ENCODE assay signal across 8 cellular contexts in the genomic region with DNA sequence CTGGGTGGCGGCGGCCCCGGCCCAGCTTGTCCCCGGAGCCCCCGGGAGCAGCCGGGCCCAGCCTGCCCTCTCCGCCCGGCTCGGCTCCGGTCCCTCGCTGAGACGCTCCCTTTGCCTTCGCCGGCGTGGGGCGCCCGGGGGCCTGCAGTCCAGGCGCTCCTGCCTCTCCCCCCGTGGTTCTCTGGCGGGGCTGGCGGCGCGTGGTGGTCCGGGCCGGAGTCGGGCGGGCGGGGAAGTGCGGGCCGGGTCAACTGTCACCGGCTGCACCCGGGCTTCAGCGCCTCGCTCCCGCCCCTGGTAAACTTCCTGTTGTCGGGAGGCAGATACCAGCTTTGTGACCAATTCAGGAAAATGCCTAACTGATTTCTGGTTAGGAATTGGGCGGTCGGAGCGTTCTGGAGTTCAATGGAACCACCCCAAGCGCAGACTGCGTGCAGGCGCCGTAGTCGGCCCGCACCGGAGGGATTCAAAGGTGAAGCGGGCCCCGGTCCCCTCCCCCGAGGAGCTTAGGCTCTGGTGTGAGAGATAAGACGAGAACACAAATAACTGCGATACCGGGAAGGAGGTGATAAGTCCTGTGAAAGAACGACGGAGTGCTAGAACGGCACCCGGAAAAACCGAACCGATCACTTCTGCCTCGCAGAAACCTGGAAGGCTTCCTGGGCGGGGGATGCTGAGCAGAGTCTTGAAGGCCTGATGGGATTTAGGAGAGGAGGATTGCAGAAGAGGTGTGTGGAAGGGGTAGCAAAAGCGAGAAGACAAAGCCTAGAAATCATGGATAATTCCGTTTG.
A peak's percentile ranks its signal among the peaks of the same experiment; 100 is the strongest.
DNase-seq lines count a peak whose midpoint lies in the region; ATAC-seq, FAIRE-seq and TF ChIP-seq lines count a peak whose summit lies in the region.

No MANE protein-coding gene starts in this region.

- peak; percentile 57 for ATAC-seq in stimulated activated naive CD8-positive, alpha-beta T cell treated with anti-CD3 and anti-CD28 coated beads, Interleukin-15, amount 100 ng/mL, for 72 hours

- peak overlapping the region; percentile 84 for H3K9ac ChIP-seq in mucosa of stomach (ENCODE audit: low read length)

- H3K9me3 Mint-ChIP-seq in stimulated activated naive CD8-positive, alpha-beta T cell treated with anti-CD3 and anti-CD28 coated beads, Interleukin-15, amount 100 ng/mL, for 72 hours: no peaks in the 10 kb centered on the region

- peak; percentile 42 for DNase-seq in GM10266 (ENCODE audit: extremely low spot score)
- peak; percentile 20 for DNase-seq in HEK293T (ENCODE audit: extremely low spot score)
- DNase-seq in NCI-H526 (lab: John Stamatoyannopoulos, UW): peak; percentile 12 to 42
- DNase-seq in activated T-cell treated with anti-CD3 and anti-CD28 coated beads for 1 hour (ENCODE audit: low read depth): peak; percentile 33
- no peak for DNase-seq in epithelial cell of prostate (ENCODE audit: low read depth, low spot score)
- peak; percentile 47 to 57 for DNase-seq in stimulated activated naive CD8-positive, alpha-beta T cell treated with anti-CD3 and anti-CD28 coated beads, Interleukin-15, amount 100 ng/mL, for 72 hours
- no peak for DNase-seq in GM19239 (ENCODE audit: insufficient read length, low spot score)

- no peak for TF ChIP-seq CTCF in GM10266 (IDR thresholded peaks at IDR 0.05; ENCODE audit: control insufficient read depth, insufficient read depth, low read depth, missing control alignments)

- H3K4me3 Mint-ChIP-seq in stimulated activated naive CD8-positive, alpha-beta T cell treated with anti-CD3 and anti-CD28 coated beads, Interleukin-15, amount 100 ng/mL, for 72 hours: peak overlapping the region; percentile 96 to 99

- peaks cover 52% of the 10 kb centered on the region for H3K4me1 Mint-ChIP-seq in stimulated activated naive CD8-positive, alpha-beta T cell treated with anti-CD3 and anti-CD28 coated beads, Interleukin-15, amount 100 ng/mL, for 72 hours

- peak overlapping the region; percentile 94 for H3K27ac ChIP-seq in epithelial cell of prostate

- peak overlapping the region; percentile 58 for H3K4me3 ChIP-seq in mucosa of stomach (ENCODE audit: low read length)

- no peaks in the 10 kb centered on the region for H3K36me3 ChIP-seq in mucosa of stomach (ENCODE audit: control insufficient read depth, insufficient read depth, low read length)

- CTCF ChIA-PET in HEK293T (lab: Yijun Ruan, JAX): interaction anchor here (0.6 to 1.2 kb wide), 4 partner anchors 38 to 96 kb away, joined by 3 to 6 read pairs (median 3); no protein-coding TSS in a partner anchor

- H3K9me3 ChIP-seq in mucosa of stomach (ENCODE audit: control insufficient read depth, low read length): no peaks in the 10 kb centered on the region

- H3K27me3 Mint-ChIP-seq in stimulated activated naive CD8-positive, alpha-beta T cell treated with anti-CD3 and anti-CD28 coated beads, Interleukin-15, amount 100 ng/mL, for 72 hours: no peaks in the 10 kb centered on the region

- peak overlapping the region; percentile 91 to 95 for H3K27ac Mint-ChIP-seq in stimulated activated naive CD8-positive, alpha-beta T cell treated with anti-CD3 and anti-CD28 coated beads, Interleukin-15, amount 100 ng/mL, for 72 hours

- peaks cover 25% of the 10 kb centered on the region for H3K4me1 ChIP-seq in mucosa of stomach (ENCODE audit: control insufficient read depth, insufficient read depth, low read length)

- H3K27me3 ChIP-seq in mucosa of stomach (ENCODE audit: control insufficient read depth, insufficient read depth, low read length): no peaks in the 10 kb centered on the region

- FAIRE-seq in GM19239 (lab: Jason Lieb, UNC): no peak

- POLR2A ChIA-PET in HEK293T (lab: Yijun Ruan, JAX): interaction anchor here (0.8 to 1.3 kb wide), 4 partner anchors 9 to 85 kb away, joined by 3 to 5 read pairs (median 3); no protein-coding TSS in a partner anchor

TF ChIP-seq in HEK293T, 16 proteins besides CTCF, POLR2A, EP300 and RAD21:
- TF ChIP-seq ELF4 (IDR thresholded peaks at IDR 0.05) (no peak), BHLHE40 (IDR thresholded peaks at IDR 0.05; ENCODE audit: borderline replicate concordance) (no peak), CTBP1 (IDR thresholded peaks at IDR 0.05; ENCODE audit: borderline replicate concordance) (no peak)
- TF ChIP-seq, protein P1, sequence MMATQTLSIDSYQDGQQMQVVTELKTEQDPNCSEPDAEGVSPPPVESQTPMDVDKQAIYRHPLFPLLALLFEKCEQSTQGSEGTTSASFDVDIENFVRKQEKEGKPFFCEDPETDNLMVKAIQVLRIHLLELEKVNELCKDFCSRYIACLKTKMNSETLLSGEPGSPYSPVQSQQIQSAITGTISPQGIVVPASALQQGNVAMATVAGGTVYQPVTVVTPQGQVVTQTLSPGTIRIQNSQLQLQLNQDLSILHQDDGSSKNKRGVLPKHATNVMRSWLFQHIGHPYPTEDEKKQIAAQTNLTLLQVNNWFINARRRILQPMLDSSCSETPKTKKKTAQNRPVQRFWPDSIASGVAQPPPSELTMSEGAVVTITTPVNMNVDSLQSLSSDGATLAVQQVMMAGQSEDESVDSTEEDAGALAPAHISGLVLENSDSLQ (IDR thresholded peaks at IDR 0.05): no peak

Comparison
In these comparisons a context has a peak if more than half of its experiments do, and no peak if none do; other contexts are left out.
1. DNase-seq: peak in GM10266 (single experiment), HEK293T (single experiment), NCI-H526 (2 of 2), activated T-cell treated with anti-CD3 and anti-CD28 coated beads for 1 hour (single experiment) and stimulated activated naive CD8-positive, alpha-beta T cell treated with anti-CD3 and anti-CD28 coated beads, Interleukin-15, amount 100 ng/mL, for 72 hours (2 of 2); none in epithelial cell of prostate (single experiment) and GM19239 (single experiment).